Comparison of ENCODE assay signal across 25 cellular contexts in the genomic region with DNA sequence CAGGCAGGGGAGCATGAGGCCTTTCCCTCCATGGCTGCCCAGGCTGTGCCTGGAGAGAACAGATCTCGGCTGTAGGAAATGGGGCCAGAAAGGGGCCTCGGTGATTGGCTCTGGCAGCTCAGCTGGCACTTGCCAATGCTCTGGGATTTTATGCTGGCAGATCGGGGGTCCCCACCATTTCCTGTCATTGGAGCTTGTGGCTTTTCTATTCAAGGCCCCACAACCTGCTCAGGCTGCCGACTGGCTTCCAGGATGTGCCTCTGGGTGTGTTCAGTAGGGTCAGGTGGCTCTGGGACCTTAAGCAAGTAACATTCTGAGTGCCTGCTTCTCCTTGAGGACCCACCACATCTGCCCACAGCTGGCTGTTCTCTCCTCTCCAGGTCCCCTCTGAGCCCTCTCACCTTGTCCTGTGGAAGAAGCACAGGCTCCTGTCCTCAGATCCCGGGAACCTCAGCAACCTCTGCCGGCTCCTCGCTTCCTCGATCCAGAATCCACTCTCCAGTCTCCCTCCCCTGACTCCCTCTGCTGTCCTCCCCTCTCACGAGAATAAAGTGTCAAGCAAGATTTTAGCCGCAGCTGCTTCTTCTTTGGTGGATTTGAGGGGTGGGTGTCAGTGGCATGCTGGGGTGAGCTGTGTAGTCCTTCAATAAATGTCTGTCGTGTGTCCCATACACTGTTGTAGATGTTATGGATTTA. TPM values are rescaled to one million over a fixed set of nuclear protein-coding genes. Genes with fewer than 3 reads are reported as not detected.
A peak's percentile ranks its signal among the peaks of the same experiment; 100 is the strongest.
DNase-seq lines count a peak whose midpoint lies in the region; ATAC-seq and TF ChIP-seq lines count a peak whose summit lies in the region.
"Had no signal": no experiment of that assay in that cellular context is flagged by ENCODE, and none has a peak within 500 bp of the region (broad histone marks: within the 10 kb centered on the region; RNA-seq: fewer than 3 reads in every experiment).

No MANE protein-coding gene starts in this region.

- no peak for ATAC-seq in activated CD4-positive, alpha-beta T cell treated with anti-CD3 and anti-CD28 coated beads for 36 hours
- ATAC-seq in central memory CD8-positive, alpha-beta T cell (replicated peaks; ENCODE audit: extremely low read depth, poor library complexity, severe bottlenecking): no peak
- no peak for ATAC-seq in gastrocnemius medialis
- ATAC-seq: T-cell had no signal

- H3K27me3 ChIP-seq in gastrocnemius medialis (no peaks in the 10 kb centered on the region), Peyer's patch (no peaks in the 10 kb centered on the region), Caco-2 (replicated peaks; ENCODE audit: control insufficient read depth, insufficient read depth, low read length) (no peaks in the 10 kb centered on the region)
- H3K27me3 ChIP-seq: breast epithelium had no signal

- intact Hi-C loops in activated CD4-positive, alpha-beta T cell treated with anti-CD3 and anti-CD28 coated beads for 36 hours (cut with DNase I, micrococcal nuclease): no loop called here
- intact Hi-C loops in gastrocnemius medialis (cut with DNase I; ENCODE audit: low total_unique reads) (no loop called here), Caco-2 (cut with micrococcal nuclease; ENCODE audit: unreplicated experiment) (no loop called here)

- TF ChIP-seq CTCF in gastrocnemius medialis (IDR thresholded peaks at IDR 0.05 in 4 of 5, conservative IDR thresholded peaks at IDR 0.05 in 1 of 5) (no peak), Peyer's patch (IDR thresholded peaks at IDR 0.05) (no peak), Caco-2 (IDR thresholded peaks at IDR 0.05; ENCODE audit: insufficient read depth in 1 of 2, low read depth in 1 of 2, low read length in 1 of 2, severe bottlenecking in 1 of 2, unreplicated experiment in 1 of 2) (no peak)

- H3K36me3 ChIP-seq in KOPT-K1 (ENCODE audit: insufficient read depth, low read length) (no peaks in the 10 kb centered on the region), gastrocnemius medialis (no peaks in the 10 kb centered on the region), Peyer's patch (no peaks in the 10 kb centered on the region), Caco-2 (ENCODE audit: control insufficient read depth, insufficient read depth, low read length) (no peaks in the 10 kb centered on the region)
- H3K36me3 ChIP-seq: breast epithelium had no signal

- H3K27ac ChIP-seq in KOPT-K1 (ENCODE audit: low read depth, low read length, poor library complexity, severe bottlenecking): peak overlapping the region; percentile 68
- no peak overlapping the region for H3K27ac ChIP-seq in gastrocnemius medialis
- peak overlapping the region in 1 of 4 donors; percentile 25 for H3K27ac ChIP-seq in Peyer's patch
- H3K27ac ChIP-seq: breast epithelium, VCaP had no signal

- TF ChIP-seq POLR2A in gastrocnemius medialis (IDR thresholded peaks at IDR 0.05) (no peak), Peyer's patch (IDR thresholded peaks at IDR 0.05) (no peak)

- DNase-seq in activated CD4-positive, alpha-beta T cell treated with anti-CD3 and anti-CD28 coated beads, Interleukin-2, amount 10 ng/mL, durations not matched to agents 7 days and 5 days: no peak
- DNase-seq in activated CD4-positive, alpha-beta T cell treated with anti-CD3 and anti-CD28 coated beads for 36 hours: no peak
- DNase-seq in central memory CD8-positive, alpha-beta T cell (ENCODE audit: low spot score in 2 of 2): no peak
- DNase-seq in stimulated activated CD8-positive, alpha-beta memory T cell treated with anti-CD3 and anti-CD28 coated beads, Interleukin-4, amount 100 ng/mL, for 48 hours: peak; percentile 23
- DNase-seq in gastrocnemius medialis: no peak
- no peak for DNase-seq in Peyer's patch
- DNase-seq in Caco-2: no peak
- DNase-seq: dermis blood vessel endothelial cell; DMS53; islet precursor cell; KBM-7; naive thymus-derived CD8-positive, alpha-beta T cell; NCI-H1092; NCI-H2081 treated with DMSO at 0.1 percent for 48 hours; NCI-H510A; small intestine; stimulated activated CD4-positive, alpha-beta T cell treated with anti-CD3 and anti-CD28 coated beads, Interleukin-2, amount 100 ng/mL, for 48 hours; T-cell had no signal

- BruUV-seq in Caco-2 (replicated peaks; lab: Mats Ljungman, UMichigan): no TSS peak

- H3K4me3 Mint-ChIP-seq in activated CD4-positive, alpha-beta T cell treated with anti-CD3 and anti-CD28 coated beads, Interleukin-2, amount 10 ng/mL, durations not matched to agents 7 days and 5 days: no peak overlapping the region
- no peak overlapping the region for H3K4me3 Mint-ChIP-seq in activated CD4-positive, alpha-beta T cell treated with anti-CD3 and anti-CD28 coated beads for 36 hours
- peak overlapping the region; percentile 75 for H3K4me3 Mint-ChIP-seq in central memory CD8-positive, alpha-beta T cell
- no peak overlapping the region for H3K4me3 Mint-ChIP-seq in Caco-2 (ENCODE audit: unreplicated experiment)
- H3K4me3 Mint-ChIP-seq: CD4-positive, CD25-positive, alpha-beta regulatory T cell; T-cell had no signal

- CTCF ChIA-PET in activated CD4-positive, alpha-beta T cell treated with anti-CD3 and anti-CD28 coated beads, Interleukin-2, amount 10 ng/mL, durations not matched to agents 7 days and 5 days (lab: Charles Lee): interaction anchor here (0.7 to 3.7 kb wide), 5 partner anchors 9 to 23 kb away, joined by 3 to 30 read pairs (median 3); no protein-coding TSS in a partner anchor
- CTCF ChIA-PET in activated CD4-positive, alpha-beta T cell treated with anti-CD3 and anti-CD28 coated beads for 36 hours (lab: Charles Lee): interaction anchor here (0.6 to 2.5 kb wide), 4 partner anchors 7 to 65 kb away, joined by 3 to 15 read pairs (median 4); no protein-coding TSS in a partner anchor
- CTCF ChIA-PET in Caco-2 (lab: Charles Lee): no interaction called here

- H3K4me1 Mint-ChIP-seq in activated CD4-positive, alpha-beta T cell treated with anti-CD3 and anti-CD28 coated beads, Interleukin-2, amount 10 ng/mL, durations not matched to agents 7 days and 5 days: peaks cover 28% of the 10 kb centered on the region
- H3K4me1 Mint-ChIP-seq in activated CD4-positive, alpha-beta T cell treated with anti-CD3 and anti-CD28 coated beads for 36 hours: peaks cover 18% of the 10 kb centered on the region
- H3K4me1 Mint-ChIP-seq in central memory CD8-positive, alpha-beta T cell: no peaks in the 10 kb centered on the region
- H3K4me1 Mint-ChIP-seq in Caco-2 (ENCODE audit: low read depth, unreplicated experiment): peaks cover 7% of the 10 kb centered on the region

- no peaks in the 10 kb centered on the region for H3K36me3 Mint-ChIP-seq in activated CD4-positive, alpha-beta T cell treated with anti-CD3 and anti-CD28 coated beads, Interleukin-2, amount 10 ng/mL, durations not matched to agents 7 days and 5 days (ENCODE audit: low read depth)
- no peaks in the 10 kb centered on the region for H3K36me3 Mint-ChIP-seq in activated CD4-positive, alpha-beta T cell treated with anti-CD3 and anti-CD28 coated beads for 36 hours (ENCODE audit: low read depth)
- H3K36me3 Mint-ChIP-seq in central memory CD8-positive, alpha-beta T cell (ENCODE audit: insufficient read depth): peaks cover 26% of the 10 kb centered on the region
- no peaks in the 10 kb centered on the region for H3K36me3 Mint-ChIP-seq in Caco-2 (ENCODE audit: insufficient read depth, unreplicated experiment)
- H3K36me3 Mint-ChIP-seq: CD4-positive, CD25-positive, alpha-beta regulatory T cell; naive thymus-derived CD8-positive, alpha-beta T cell; T-cell had no signal

- H3K4me1 ChIP-seq in gastrocnemius medialis: no peaks in the 10 kb centered on the region
- H3K4me1 ChIP-seq in Peyer's patch: no peaks in the 10 kb centered on the region
- peaks cover 5% of the 10 kb centered on the region for H3K4me1 ChIP-seq in Caco-2
- H3K4me1 ChIP-seq: breast epithelium had no signal

- no peak overlapping the region for H3K4me3 ChIP-seq in gastrocnemius medialis
- no peak overlapping the region for H3K4me3 ChIP-seq in Peyer's patch
- no peak overlapping the region for H3K4me3 ChIP-seq in Caco-2 (ENCODE audit: low read depth, low read length)
- H3K4me3 ChIP-seq: breast epithelium had no signal

- peak overlapping the region; percentile 9 for H3K27ac Mint-ChIP-seq in activated CD4-positive, alpha-beta T cell treated with anti-CD3 and anti-CD28 coated beads, Interleukin-2, amount 10 ng/mL, durations not matched to agents 7 days and 5 days
- H3K27ac Mint-ChIP-seq in activated CD4-positive, alpha-beta T cell treated with anti-CD3 and anti-CD28 coated beads for 36 hours: no peak overlapping the region
- H3K27ac Mint-ChIP-seq in central memory CD8-positive, alpha-beta T cell (ENCODE audit: low read depth): no peak overlapping the region
- H3K27ac Mint-ChIP-seq in Caco-2 (ENCODE audit: unreplicated experiment): no peak overlapping the region
- H3K27ac Mint-ChIP-seq: activated T-helper 2 cell treated with anti-CD3 and anti-CD28 coated beads, Interferon-gamma antibody, Interleukin-2, Interleukin-4, amounts not matched to agents 10 μg/mL and 5 μg/mL and 100 μg/mL, durations not matched to agents 14 hours and 24 hours and 36 hours; T-cell had no signal

- in situ Hi-C loops in gastrocnemius medialis (cut with MboI; ENCODE audit: low sequenced_read_pairs in 4 of 4): no loop called here

- POLR2A ChIA-PET in activated CD4-positive, alpha-beta T cell treated with anti-CD3 and anti-CD28 coated beads, Interleukin-2, amount 10 ng/mL, durations not matched to agents 7 days and 5 days (lab: Charles Lee): no interaction called here
- POLR2A ChIA-PET in activated CD4-positive, alpha-beta T cell treated with anti-CD3 and anti-CD28 coated beads for 36 hours (lab: Charles Lee): no interaction called here
- POLR2A ChIA-PET in Caco-2 (lab: Charles Lee): no interaction called here

- H3K27me3 Mint-ChIP-seq in activated CD4-positive, alpha-beta T cell treated with anti-CD3 and anti-CD28 coated beads, Interleukin-2, amount 10 ng/mL, durations not matched to agents 7 days and 5 days: peaks cover 9% of the 10 kb centered on the region
- H3K27me3 Mint-ChIP-seq in activated CD4-positive, alpha-beta T cell treated with anti-CD3 and anti-CD28 coated beads for 36 hours: no peaks in the 10 kb centered on the region
- no peaks in the 10 kb centered on the region for H3K27me3 Mint-ChIP-seq in central memory CD8-positive, alpha-beta T cell
- H3K27me3 Mint-ChIP-seq in Caco-2 (ENCODE audit: insufficient read depth, unreplicated experiment): peaks cover 12% of the 10 kb centered on the region
- H3K27me3 Mint-ChIP-seq: CD4-positive, CD25-positive, alpha-beta regulatory T cell; T-cell had no signal

- H3K9me3 ChIP-seq in KOPT-K1 (ENCODE audit: insufficient read depth, low read length, poor library complexity, severe bottlenecking) (no peaks in the 10 kb centered on the region), gastrocnemius medialis (no peaks in the 10 kb centered on the region), Peyer's patch (no peaks in the 10 kb centered on the region), Caco-2 (no peaks in the 10 kb centered on the region)
- H3K9me3 ChIP-seq: breast epithelium had no signal

- H3K9me3 Mint-ChIP-seq in activated CD4-positive, alpha-beta T cell treated with anti-CD3 and anti-CD28 coated beads, Interleukin-2, amount 10 ng/mL, durations not matched to agents 7 days and 5 days: no peaks in the 10 kb centered on the region
- no peaks in the 10 kb centered on the region for H3K9me3 Mint-ChIP-seq in activated CD4-positive, alpha-beta T cell treated with anti-CD3 and anti-CD28 coated beads for 36 hours (ENCODE audit: low read depth)
- H3K9me3 Mint-ChIP-seq in central memory CD8-positive, alpha-beta T cell: no peaks in the 10 kb centered on the region
- no peaks in the 10 kb centered on the region for H3K9me3 Mint-ChIP-seq in Caco-2 (ENCODE audit: unreplicated experiment)
- H3K9me3 Mint-ChIP-seq: activated T-helper 2 cell treated with anti-CD3 and anti-CD28 coated beads, Interferon-gamma antibody, Interleukin-2, Interleukin-4, amounts not matched to agents 10 μg/mL and 5 μg/mL and 100 μg/mL, durations not matched to agents 14 hours and 24 hours and 36 hours; CD4-positive, CD25-positive, alpha-beta regulatory T cell; naive thymus-derived CD8-positive, alpha-beta T cell; T-cell had no signal

RNA-seq across cellular contexts. Expression of gene GNLY, which starts 4.2 kb away (rescaled TPM):
- 10 to 100 TPM; 72.9 to 75.5 TPM for total RNA-seq in activated CD4-positive, alpha-beta T cell treated with anti-CD3 and anti-CD28 coated beads, Interleukin-2, amount 10 ng/mL, durations not matched to agents 7 days and 5 days
- 10 to 100 TPM; 18.9 to 21.6 TPM for total RNA-seq in activated CD4-positive, alpha-beta T cell treated with anti-CD3 and anti-CD28 coated beads for 36 hours
- 10 to 100 TPM in 2 of 4 donors, 1 to 10 TPM in 2; 3.6 to 36.1 (median 12.0) TPM for total RNA-seq in gastrocnemius medialis
- 10 to 100 TPM in 2 of 4 donors, 1 to 10 TPM in 1, not detected in 1; 1.7 to 15.3 (median 10.5) TPM for total RNA-seq in Peyer's patch
- total RNA-seq in Caco-2 (2022): not detected in 2 replicates
- total RNA-seq: dermis blood vessel endothelial cell, pulmonary artery endothelial cell had no signal

RNA-seq across cellular contexts. Expression of gene SFTPB, which starts 30.3 kb away (rescaled TPM):
- not detected for total RNA-seq in activated CD4-positive, alpha-beta T cell treated with anti-CD3 and anti-CD28 coated beads, Interleukin-2, amount 10 ng/mL, durations not matched to agents 7 days and 5 days
- not detected for total RNA-seq in activated CD4-positive, alpha-beta T cell treated with anti-CD3 and anti-CD28 coated beads for 36 hours
- total RNA-seq in gastrocnemius medialis (not detected), Peyer's patch (1 to 10 TPM in 1 of 4 donors, not detected in 3; 1.7 TPM), Caco-2 (2022) (not detected in 2 replicates)
- total RNA-seq: activated CD8-positive, alpha-beta memory T cell treated with anti-CD3 and anti-CD28 coated beads for 36 hours; activated T-helper 2 cell treated with anti-CD3 and anti-CD28 coated beads, Interferon-gamma antibody, Interleukin-2, Interleukin-4, amounts not matched to agents 10 μg/mL and 5 μg/mL and 100 μg/mL, durations not matched to agents 14 hours and 24 hours and 36 hours; CD4-positive, CD25-positive, alpha-beta regulatory T cell; dermis blood vessel endothelial cell; naive thymus-derived CD8-positive, alpha-beta T cell; pulmonary artery endothelial cell had no signal

RNA-seq across cellular contexts. Expression of gene ATOH8, which starts 55.5 kb away (rescaled TPM):
- under 1 TPM; 0.10 to 0.12 TPM for total RNA-seq in activated CD4-positive, alpha-beta T cell treated with anti-CD3 and anti-CD28 coated beads, Interleukin-2, amount 10 ng/mL, durations not matched to agents 7 days and 5 days
- not detected for total RNA-seq in activated CD4-positive, alpha-beta T cell treated with anti-CD3 and anti-CD28 coated beads for 36 hours
- total RNA-seq in gastrocnemius medialis: 100 to 1,000 TPM; 122 to 266 (median 150) TPM
- 10 to 100 TPM in 2 of 4 donors, 1 to 10 TPM in 2; 5.3 to 35.5 (median 13.9) TPM for total RNA-seq in Peyer's patch
- not detected in 2 replicates for total RNA-seq in Caco-2 (2022)
- total RNA-seq: activated CD8-positive, alpha-beta memory T cell treated with anti-CD3 and anti-CD28 coated beads for 36 hours; CD4-positive, CD25-positive, alpha-beta regulatory T cell; naive thymus-derived CD8-positive, alpha-beta T cell had no signal
